Comparison of ENCODE assay signal across 1 cellular context in genomic region chr9:133004091-133005072, GRCh38.
TF ChIP-seq lines count a peak whose summit lies in the region.

No MANE protein-coding gene starts in this region.

TF ChIP-seq in K562, 482 proteins besides CTCF, POLR2A, EP300 and RAD21 (continued from another document and continues in another):
- TF ChIP-seq PRPF4 (IDR thresholded peaks at IDR 0.05; ENCODE audit: insufficient read depth, low read depth, low read length, poor library complexity, severe bottlenecking) (no peak), KAT2B (IDR thresholded peaks at IDR 0.05; ENCODE audit: low read depth, low read length) (no peak), ZNF609 (CRISPR knock-in tag; IDR thresholded peaks at IDR 0.05; ENCODE audit: borderline replicate concordance) (peak; percentile 18; the same call in 1 of the 2 replicates), PHB (CRISPR knock-in tag; IDR thresholded peaks at IDR 0.05) (no peak), RBM14 (IDR thresholded peaks at IDR 0.05; ENCODE audit: borderline replicate concordance, insufficient read depth, low read depth, low read length) (no peak), MXD1 (CRISPR knock-in tag; IDR thresholded peaks at IDR 0.05; ENCODE audit: borderline replicate concordance, poor library complexity, severe bottlenecking) (no peak), RBM25 (IDR thresholded peaks at IDR 0.05; ENCODE audit: low read depth, low read length, severe bottlenecking) (no peak), KDM1A (IDR thresholded peaks at IDR 0.05) (no peak), XRCC5 (IDR thresholded peaks at IDR 0.05; ENCODE audit: low read depth, low read length) (0 out of 2 replicates have a peak, but pooled peaks have one; percentile 26), ZNF197 (CRISPR knock-in tag; IDR thresholded peaks at IDR 0.05; ENCODE audit: low read depth) (peak; percentile 95), GTF2E2 (tag; IDR thresholded peaks at IDR 0.05) (no peak; the same call in 1 of the 2 replicates), HNRNPH1 (optimal IDR thresholded peaks at IDR 0.05; ENCODE audit: low read depth, low read length) (no peak), CHCHD3 (CRISPR knock-in tag; IDR thresholded peaks at IDR 0.05) (no peak), RERE (CRISPR knock-in tag; IDR thresholded peaks at IDR 0.05; ENCODE audit: borderline replicate concordance) (no peak), ZNF445 (CRISPR knock-in tag; IDR thresholded peaks at IDR 0.05; ENCODE audit: low read depth) (peak; percentile 79; the same call in 1 of the 2 replicates), MTA3 (IDR thresholded peaks at IDR 0.05; ENCODE audit: borderline replicate concordance) (peak; percentile 97), KLF10 (CRISPR knock-in tag; IDR thresholded peaks at IDR 0.05) (no peak), SAP30 (IDR thresholded peaks at IDR 0.05; ENCODE audit: borderline replicate concordance, insufficient read depth, low read depth, low read length, poor library complexity, severe bottlenecking) (no peak), SMARCA4 (IDR thresholded peaks at IDR 0.05) (peak; percentile 99), BMI1 (IDR thresholded peaks at IDR 0.05; ENCODE audit: low read length) (no peak), HMGXB4 (CRISPR knock-in tag; IDR thresholded peaks at IDR 0.05) (no peak), ADNP (tag; IDR thresholded peaks at IDR 0.05) (no peak), FOXA1 (IDR thresholded peaks at IDR 0.05; ENCODE audit: borderline replicate concordance) (no peak), ZNF217 (CRISPR knock-in tag; IDR thresholded peaks at IDR 0.05) (no peak), TEAD1 (CRISPR knock-in tag; IDR thresholded peaks at IDR 0.05) (peak; percentile 62 to 85; a peak in 3 of 4 replicates), NFE2L1 (tag; IDR thresholded peaks at IDR 0.05; ENCODE audit: borderline replicate concordance, low read depth) (peak; percentile 84), MAZ (CRISPR knock-in tag; conservative IDR thresholded peaks at IDR 0.05 in 1 of 2, IDR thresholded peaks at IDR 0.05 in 1 of 2) (peak; percentile 74 to 97), ZNF282 (CRISPR knock-in tag; IDR thresholded peaks at IDR 0.05) (no peak), MYBL2 (IDR thresholded peaks at IDR 0.05; ENCODE audit: low read depth) (no peak), MYBL2 (CRISPR knock-in tag; IDR thresholded peaks at IDR 0.05; ENCODE audit: borderline replicate concordance) (no peak), PHB2 (IDR thresholded peaks at IDR 0.05; ENCODE audit: low read depth) (peak; percentile 91), NR2C1 (IDR thresholded peaks at IDR 0.05) (no peak), NR2C1 (tag; IDR thresholded peaks at IDR 0.05) (peak; percentile 51), SLC30A9 (CRISPR knock-in tag; IDR thresholded peaks at IDR 0.05) (no peak), POLR2H (tag; IDR thresholded peaks at IDR 0.05; ENCODE audit: low read depth) (no peak), CEBPB (tag; IDR thresholded peaks at IDR 0.05) (no peak), HNRNPL (IDR thresholded peaks at IDR 0.05; ENCODE audit: low read depth, low read length) (no peak), U2AF2 (optimal IDR thresholded peaks at IDR 0.05; ENCODE audit: low read depth, low read length) (no peak), ZZZ3 (IDR thresholded peaks at IDR 0.05) (no peak), RBM17 (IDR thresholded peaks at IDR 0.05; ENCODE audit: borderline replicate concordance, low read depth, low read length) (no peak), PHF21A (IDR thresholded peaks at IDR 0.05; ENCODE audit: borderline replicate concordance, low read depth) (peak; percentile 98)
- TF ChIP-seq, protein P1, sequence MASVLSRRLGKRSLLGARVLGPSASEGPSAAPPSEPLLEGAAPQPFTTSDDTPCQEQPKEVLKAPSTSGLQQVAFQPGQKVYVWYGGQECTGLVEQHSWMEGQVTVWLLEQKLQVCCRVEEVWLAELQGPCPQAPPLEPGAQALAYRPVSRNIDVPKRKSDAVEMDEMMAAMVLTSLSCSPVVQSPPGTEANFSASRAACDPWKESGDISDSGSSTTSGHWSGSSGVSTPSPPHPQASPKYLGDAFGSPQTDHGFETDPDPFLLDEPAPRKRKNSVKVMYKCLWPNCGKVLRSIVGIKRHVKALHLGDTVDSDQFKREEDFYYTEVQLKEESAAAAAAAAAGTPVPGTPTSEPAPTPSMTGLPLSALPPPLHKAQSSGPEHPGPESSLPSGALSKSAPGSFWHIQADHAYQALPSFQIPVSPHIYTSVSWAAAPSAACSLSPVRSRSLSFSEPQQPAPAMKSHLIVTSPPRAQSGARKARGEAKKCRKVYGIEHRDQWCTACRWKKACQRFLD (CRISPR knock-in tag; IDR thresholded peaks at IDR 0.05), result peak; percentile 95
- TF ChIP-seq, protein P2, sequence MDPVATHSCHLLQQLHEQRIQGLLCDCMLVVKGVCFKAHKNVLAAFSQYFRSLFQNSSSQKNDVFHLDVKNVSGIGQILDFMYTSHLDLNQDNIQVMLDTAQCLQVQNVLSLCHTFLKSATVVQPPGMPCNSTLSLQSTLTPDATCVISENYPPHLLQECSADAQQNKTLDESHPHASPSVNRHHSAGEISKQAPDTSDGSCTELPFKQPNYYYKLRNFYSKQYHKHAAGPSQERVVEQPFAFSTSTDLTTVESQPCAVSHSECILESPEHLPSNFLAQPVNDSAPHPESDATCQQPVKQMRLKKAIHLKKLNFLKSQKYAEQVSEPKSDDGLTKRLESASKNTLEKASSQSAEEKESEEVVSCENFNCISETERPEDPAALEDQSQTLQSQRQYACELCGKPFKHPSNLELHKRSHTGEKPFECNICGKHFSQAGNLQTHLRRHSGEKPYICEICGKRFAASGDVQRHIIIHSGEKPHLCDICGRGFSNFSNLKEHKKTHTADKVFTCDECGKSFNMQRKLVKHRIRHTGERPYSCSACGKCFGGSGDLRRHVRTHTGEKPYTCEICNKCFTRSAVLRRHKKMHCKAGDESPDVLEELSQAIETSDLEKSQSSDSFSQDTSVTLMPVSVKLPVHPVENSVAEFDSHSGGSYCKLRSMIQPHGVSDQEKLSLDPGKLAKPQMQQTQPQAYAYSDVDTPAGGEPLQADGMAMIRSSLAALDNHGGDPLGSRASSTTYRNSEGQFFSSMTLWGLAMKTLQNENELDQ (CRISPR knock-in tag; IDR thresholded peaks at IDR 0.05; ENCODE audit: borderline replicate concordance), result no peak
- TF ChIP-seq, protein P3, sequence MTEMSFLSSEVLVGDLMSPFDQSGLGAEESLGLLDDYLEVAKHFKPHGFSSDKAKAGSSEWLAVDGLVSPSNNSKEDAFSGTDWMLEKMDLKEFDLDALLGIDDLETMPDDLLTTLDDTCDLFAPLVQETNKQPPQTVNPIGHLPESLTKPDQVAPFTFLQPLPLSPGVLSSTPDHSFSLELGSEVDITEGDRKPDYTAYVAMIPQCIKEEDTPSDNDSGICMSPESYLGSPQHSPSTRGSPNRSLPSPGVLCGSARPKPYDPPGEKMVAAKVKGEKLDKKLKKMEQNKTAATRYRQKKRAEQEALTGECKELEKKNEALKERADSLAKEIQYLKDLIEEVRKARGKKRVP (CRISPR knock-in tag; IDR thresholded peaks at IDR 0.05), result peak; percentile 73
- TF ChIP-seq, protein P4, sequence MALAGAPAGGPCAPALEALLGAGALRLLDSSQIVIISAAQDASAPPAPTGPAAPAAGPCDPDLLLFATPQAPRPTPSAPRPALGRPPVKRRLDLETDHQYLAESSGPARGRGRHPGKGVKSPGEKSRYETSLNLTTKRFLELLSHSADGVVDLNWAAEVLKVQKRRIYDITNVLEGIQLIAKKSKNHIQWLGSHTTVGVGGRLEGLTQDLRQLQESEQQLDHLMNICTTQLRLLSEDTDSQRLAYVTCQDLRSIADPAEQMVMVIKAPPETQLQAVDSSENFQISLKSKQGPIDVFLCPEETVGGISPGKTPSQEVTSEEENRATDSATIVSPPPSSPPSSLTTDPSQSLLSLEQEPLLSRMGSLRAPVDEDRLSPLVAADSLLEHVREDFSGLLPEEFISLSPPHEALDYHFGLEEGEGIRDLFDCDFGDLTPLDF (CRISPR knock-in tag; IDR thresholded peaks at IDR 0.05), result no peak
- TF ChIP-seq, protein P5, sequence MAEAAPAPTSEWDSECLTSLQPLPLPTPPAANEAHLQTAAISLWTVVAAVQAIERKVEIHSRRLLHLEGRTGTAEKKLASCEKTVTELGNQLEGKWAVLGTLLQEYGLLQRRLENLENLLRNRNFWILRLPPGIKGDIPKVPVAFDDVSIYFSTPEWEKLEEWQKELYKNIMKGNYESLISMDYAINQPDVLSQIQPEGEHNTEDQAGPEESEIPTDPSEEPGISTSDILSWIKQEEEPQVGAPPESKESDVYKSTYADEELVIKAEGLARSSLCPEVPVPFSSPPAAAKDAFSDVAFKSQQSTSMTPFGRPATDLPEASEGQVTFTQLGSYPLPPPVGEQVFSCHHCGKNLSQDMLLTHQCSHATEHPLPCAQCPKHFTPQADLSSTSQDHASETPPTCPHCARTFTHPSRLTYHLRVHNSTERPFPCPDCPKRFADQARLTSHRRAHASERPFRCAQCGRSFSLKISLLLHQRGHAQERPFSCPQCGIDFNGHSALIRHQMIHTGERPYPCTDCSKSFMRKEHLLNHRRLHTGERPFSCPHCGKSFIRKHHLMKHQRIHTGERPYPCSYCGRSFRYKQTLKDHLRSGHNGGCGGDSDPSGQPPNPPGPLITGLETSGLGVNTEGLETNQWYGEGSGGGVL (CRISPR knock-in tag; IDR thresholded peaks at IDR 0.05), result no peak
